ENCODE assay signal across 26 cellular contexts in genomic region chr17:42477173-42477572, GRCh38.
"Had no signal": no experiment of that assay in that cellular context is flagged by ENCODE, and none has a peak within 500 bp of the region (broad histone marks: within the 10 kb centered on the region; RNA-seq: fewer than 3 reads in every experiment).

No MANE protein-coding gene starts in this region.

- H3K27me3 Mint-ChIP-seq: activated CD4-positive, alpha-beta T cell treated with anti-CD3 and anti-CD28 coated beads, Interleukin-2, amount 10 ng/mL, durations not matched to agents 7 days and 5 days; activated naive CD4-positive, alpha-beta T cell treated with anti-CD3 and anti-CD28 coated beads, Interleukin-2, amount 50 U/mL, for 24 hours; activated T-cell treated with anti-CD3 and anti-CD28 coated beads, Interleukin-2, amount 50 U/mL, for 24 hours had no signal

- DNase-seq: activated CD4-positive, alpha-beta memory T cell treated with anti-CD3 and anti-CD28 coated beads, Interleukin-2, amount 10 ng/mL, durations not matched to agents 7 days and 5 days; activated CD4-positive, alpha-beta T cell treated with anti-CD3 and anti-CD28 coated beads for 1 hour; activated CD4-positive, alpha-beta T cell treated with anti-CD3 and anti-CD28 coated beads for 4 hours; activated CD4-positive, alpha-beta T cell treated with anti-CD3 and anti-CD28 coated beads, Interleukin-2, amount 10 ng/mL, durations not matched to agents 7 days and 5 days; activated CD4-positive, alpha-beta T cell treated with anti-CD3 and anti-CD28 coated beads, Interleukin-2, amount 50 U/mL, for 4 hours; activated CD8-positive, alpha-beta memory T cell treated with anti-CD3 and anti-CD28 coated beads, Interleukin-2, amount 50 U/mL, for 48 hours; activated gamma-delta T cell treated with Interleukin-2 at 50 U/mL for 16 hours; activated naive CD4-positive, alpha-beta T cell treated with anti-CD3 and anti-CD28 coated beads for 36 hours; activated naive CD8-positive, alpha-beta T cell treated with anti-CD3 and anti-CD28 coated beads, Interleukin-2, amount 10 ng/mL, durations not matched to agents 7 days and 5 days; activated T-cell treated with anti-CD3 and anti-CD28 coated beads for 4 hours; activated T-cell treated with anti-CD3 and anti-CD28 coated beads, Interleukin-2, amount 50 U/mL, for 24 hours; activated T-cell treated with anti-CD3 and anti-CD28 coated beads, Interleukin-2, amount 50 U/mL, for 72 hours; amniotic stem cell; anterior cingulate cortex; brain microvascular endothelial cell; caudate nucleus; cortex of kidney; dermis blood vessel endothelial cell; effector CD4-positive, alpha-beta T cell; effector memory CD8-positive, alpha-beta T cell; esophagus squamous epithelium; foreskin melanocyte; head of caudate nucleus; T-helper 2 cell had no signal

- ATAC-seq: activated T-cell treated with anti-CD3 and anti-CD28 coated beads, Interleukin-2, amount 50 U/mL, for 72 hours; effector memory CD8-positive, alpha-beta T cell had no signal

- H3K4me3 ChIP-seq: esophagus squamous epithelium had no signal

- H3K9me3 ChIP-seq: esophagus squamous epithelium had no signal

- H3K27me3 ChIP-seq: brain microvascular endothelial cell, esophagus squamous epithelium had no signal

- H3K27ac Mint-ChIP-seq: activated CD4-positive, alpha-beta memory T cell treated with anti-CD3 and anti-CD28 coated beads, Interleukin-2, amount 10 ng/mL, durations not matched to agents 7 days and 5 days; activated CD4-positive, alpha-beta T cell treated with anti-CD3 and anti-CD28 coated beads, Interleukin-2, amount 10 ng/mL, durations not matched to agents 7 days and 5 days; activated naive CD4-positive, alpha-beta T cell treated with anti-CD3 and anti-CD28 coated beads for 36 hours; activated naive CD8-positive, alpha-beta T cell treated with anti-CD3 and anti-CD28 coated beads, Interleukin-2, amount 10 ng/mL, durations not matched to agents 7 days and 5 days; activated T-cell treated with anti-CD3 and anti-CD28 coated beads, Interleukin-2, amount 50 U/mL, for 24 hours; activated T-cell treated with anti-CD3 and anti-CD28 coated beads, Interleukin-2, amount 50 U/mL, for 72 hours; effector memory CD8-positive, alpha-beta T cell had no signal

- H3K9me3 Mint-ChIP-seq: activated CD4-positive, alpha-beta memory T cell treated with anti-CD3 and anti-CD28 coated beads, Interleukin-2, amount 10 ng/mL, durations not matched to agents 7 days and 5 days; activated naive CD4-positive, alpha-beta T cell treated with anti-CD3 and anti-CD28 coated beads for 36 hours; activated naive CD4-positive, alpha-beta T cell treated with anti-CD3 and anti-CD28 coated beads, Interleukin-2, amount 50 U/mL, for 24 hours; activated naive CD8-positive, alpha-beta T cell treated with anti-CD3 and anti-CD28 coated beads, Interleukin-2, amount 10 ng/mL, durations not matched to agents 7 days and 5 days; activated T-cell treated with anti-CD3 and anti-CD28 coated beads, Interleukin-2, amount 50 U/mL, for 24 hours; activated T-cell treated with anti-CD3 and anti-CD28 coated beads, Interleukin-2, amount 50 U/mL, for 72 hours; effector memory CD8-positive, alpha-beta T cell had no signal

- H3K4me1 Mint-ChIP-seq: activated CD4-positive, alpha-beta memory T cell treated with anti-CD3 and anti-CD28 coated beads, Interleukin-2, amount 10 ng/mL, durations not matched to agents 7 days and 5 days had no signal

- H3K4me3 Mint-ChIP-seq: activated CD4-positive, alpha-beta memory T cell treated with anti-CD3 and anti-CD28 coated beads, Interleukin-2, amount 10 ng/mL, durations not matched to agents 7 days and 5 days; activated CD4-positive, alpha-beta T cell treated with anti-CD3 and anti-CD28 coated beads, Interleukin-2, amount 10 ng/mL, durations not matched to agents 7 days and 5 days; activated naive CD4-positive, alpha-beta T cell treated with anti-CD3 and anti-CD28 coated beads for 36 hours; activated naive CD4-positive, alpha-beta T cell treated with anti-CD3 and anti-CD28 coated beads, Interleukin-2, amount 50 U/mL, for 24 hours; activated naive CD8-positive, alpha-beta T cell treated with anti-CD3 and anti-CD28 coated beads, Interleukin-2, amount 10 ng/mL, durations not matched to agents 7 days and 5 days; activated T-cell treated with anti-CD3 and anti-CD28 coated beads, Interleukin-2, amount 50 U/mL, for 24 hours; activated T-cell treated with anti-CD3 and anti-CD28 coated beads, Interleukin-2, amount 50 U/mL, for 72 hours; effector memory CD8-positive, alpha-beta T cell had no signal

- H3K27ac ChIP-seq: brain microvascular endothelial cell, epithelial cell of prostate had no signal
